Comparison of ENCODE assay signal across 16 cellular contexts in genomic region chr2:51224790-51225189, GRCh38.
A peak's percentile ranks its signal among the peaks of the same experiment; 100 is the strongest.
DNase-seq lines count a peak whose midpoint lies in the region; ATAC-seq and TF ChIP-seq lines count a peak whose summit lies in the region.
"Had no signal": no experiment of that assay in that cellular context is flagged by ENCODE, and none has a peak within 500 bp of the region (broad histone marks: within the 10 kb centered on the region; RNA-seq: fewer than 3 reads in every experiment).

No MANE protein-coding gene starts in this region.

- no peaks in the 10 kb centered on the region for H3K4me1 Mint-ChIP-seq in stimulated activated naive CD8-positive, alpha-beta T cell treated with anti-CD3 and anti-CD28 coated beads, Interleukin-15, amount 100 ng/mL, for 72 hours
- H3K4me1 Mint-ChIP-seq: B cell; CD4-positive, CD25-positive, alpha-beta regulatory T cell; CD8-positive, alpha-beta memory T cell had no signal

- H3K4me3 ChIP-seq in osteoblast (ENCODE audit: insufficient read depth, low read length): no peak overlapping the region
- H3K4me3 ChIP-seq: A549; BLaER1 treated with 17β-estradiol and CSF1 and Interleukin-3, amounts not matched to agents 10 nM and 100 nM had no signal

- no peak for ATAC-seq in stimulated activated naive CD8-positive, alpha-beta T cell treated with anti-CD3 and anti-CD28 coated beads, Interleukin-15, amount 100 ng/mL, for 72 hours
- ATAC-seq: A549 had no signal

- H3K4me2 ChIP-seq in osteoblast (ENCODE audit: insufficient read depth, low read length): no peak overlapping the region
- H3K4me2 ChIP-seq: A549; BLaER1 treated with 17β-estradiol and CSF1 and Interleukin-3, amounts not matched to agents 10 nM and 100 nM had no signal

- no peaks in the 10 kb centered on the region for H3K36me3 ChIP-seq in osteoblast (ENCODE audit: insufficient read depth, low read length)
- H3K36me3 ChIP-seq: BLaER1 treated with 17β-estradiol and CSF1 and Interleukin-3, amounts not matched to agents 10 nM and 100 nM had no signal

- no peaks in the 10 kb centered on the region for H4K20me1 ChIP-seq in osteoblast (ENCODE audit: insufficient read depth, low read length)
- H4K20me1 ChIP-seq: BLaER1 treated with 17β-estradiol and CSF1 and Interleukin-3, amounts not matched to agents 10 nM and 100 nM had no signal

- no peak overlapping the region for H2AFZ ChIP-seq in osteoblast (ENCODE audit: low read length)

- no peaks in the 10 kb centered on the region for H3K27me3 ChIP-seq in osteoblast (ENCODE audit: insufficient read depth, low read length)
- H3K27me3 ChIP-seq: BLaER1 treated with 17β-estradiol and CSF1 and Interleukin-3, amounts not matched to agents 10 nM and 100 nM had no signal

- H3K27me3 Mint-ChIP-seq in stimulated activated naive CD8-positive, alpha-beta T cell treated with anti-CD3 and anti-CD28 coated beads, Interleukin-15, amount 100 ng/mL, for 72 hours: no peaks in the 10 kb centered on the region
- H3K27me3 Mint-ChIP-seq: B cell; CD4-positive, CD25-positive, alpha-beta regulatory T cell; CD8-positive, alpha-beta memory T cell had no signal

- no peak for TF ChIP-seq CTCF in osteoblast (IDR thresholded peaks at IDR 0.05; ENCODE audit: extremely low read depth, low read depth, low read length)

- no peak overlapping the region for H3K27ac ChIP-seq in osteoblast (ENCODE audit: low read depth, low read length)
- H3K27ac ChIP-seq: 22Rv1; A549; BLaER1 treated with 17β-estradiol and CSF1 and Interleukin-3, amounts not matched to agents 10 nM and 100 nM; HL-60 had no signal

- no peaks in the 10 kb centered on the region for H3K4me1 ChIP-seq in osteoblast (ENCODE audit: insufficient read depth, low read length)
- H3K4me1 ChIP-seq: A549 had no signal

- H3K79me2 ChIP-seq in osteoblast (ENCODE audit: insufficient read depth, low read length): no peaks in the 10 kb centered on the region

- peaks cover 6 to 39% of the 10 kb centered on the region in 2 donors for H3K9me3 Mint-ChIP-seq in stimulated activated naive CD8-positive, alpha-beta T cell treated with anti-CD3 and anti-CD28 coated beads, Interleukin-15, amount 100 ng/mL, for 72 hours
- H3K9me3 Mint-ChIP-seq: H9 had no signal

- no peaks in the 10 kb centered on the region for H3K9me3 ChIP-seq in osteoblast (ENCODE audit: low read depth, low read length)
- H3K9me3 ChIP-seq: BLaER1 treated with 17β-estradiol and CSF1 and Interleukin-3, amounts not matched to agents 10 nM and 100 nM had no signal

- no peak overlapping the region for H3K27ac Mint-ChIP-seq in stimulated activated naive CD8-positive, alpha-beta T cell treated with anti-CD3 and anti-CD28 coated beads, Interleukin-15, amount 100 ng/mL, for 72 hours
- H3K27ac Mint-ChIP-seq: B cell; CD4-positive, CD25-positive, alpha-beta regulatory T cell; CD8-positive, alpha-beta memory T cell; H9 had no signal

- H3K4me3 Mint-ChIP-seq in stimulated activated naive CD8-positive, alpha-beta T cell treated with anti-CD3 and anti-CD28 coated beads, Interleukin-15, amount 100 ng/mL, for 72 hours: no peak overlapping the region
- H3K4me3 Mint-ChIP-seq: B cell; CD4-positive, CD25-positive, alpha-beta regulatory T cell; CD8-positive, alpha-beta memory T cell; H9 had no signal

- DNase-seq in SKM-1 treated with dmso at 0.1 percent for 144 hours (lab: John Stamatoyannopoulos, UW; ENCODE audit: unreplicated experiment): peak; percentile 16
- no peak for DNase-seq in SKM-1 (lab: John Stamatoyannopoulos, UW; ENCODE audit: unreplicated experiment)
- DNase-seq in fibroblast of peridontal ligament (ENCODE audit: extremely low read depth): peak; percentile 19
- peak; percentile 29 for DNase-seq in osteoblast (ENCODE audit: insufficient read length, low spot score, missing footprints)
- DNase-seq in HCEC 1CT: no peak
- DNase-seq in NCI-H69 (lab: John Stamatoyannopoulos, UW): no peak
- DNase-seq in stimulated activated naive CD8-positive, alpha-beta T cell treated with anti-CD3 and anti-CD28 coated beads, Interleukin-15, amount 100 ng/mL, for 72 hours: no peak
- DNase-seq: CD4-positive, CD25-positive, alpha-beta regulatory T cell; CD8-positive, alpha-beta memory T cell; COR-L47; H9 had no signal

Comparison
In these comparisons a context has a peak if more than half of its experiments do, and no peak if none do; other contexts are left out.
1. DNase-seq: peak in SKM-1 treated with dmso at 0.1 percent for 144 hours (single experiment), fibroblast of peridontal ligament (single experiment) and osteoblast (single experiment); none in SKM-1 (single experiment), HCEC 1CT (single experiment), NCI-H69 (single experiment) and stimulated activated naive CD8-positive, alpha-beta T cell treated with anti-CD3 and anti-CD28 coated beads, Interleukin-15, amount 100 ng/mL, for 72 hours (0 of 2).